In the genomic region with DNA sequence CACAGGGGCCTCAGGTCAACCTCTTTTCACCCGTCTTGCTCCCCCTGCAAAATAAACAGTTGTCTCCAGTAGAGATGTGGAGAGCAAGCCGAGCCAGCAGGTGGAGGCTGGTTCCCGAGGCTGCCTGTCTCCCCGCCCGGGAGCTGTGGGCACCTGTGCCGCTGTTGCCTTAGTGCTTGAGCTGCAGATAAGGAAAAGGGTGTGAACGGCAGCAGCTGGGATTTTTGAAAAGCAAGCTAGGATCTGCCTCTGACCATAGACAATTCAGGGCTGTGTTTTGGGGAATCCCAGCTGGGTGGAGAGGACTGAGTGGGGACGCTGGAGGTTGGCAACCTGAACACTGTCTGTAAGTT, we compare ENCODE assay signal across 15 cellular contexts. TPM values are rescaled to one million over a fixed set of nuclear protein-coding genes. Genes with fewer than 3 reads are reported as not detected.
DNase-seq lines count a peak whose midpoint lies in the region; ATAC-seq, FAIRE-seq and TF ChIP-seq lines count a peak whose summit lies in the region.
"Had no signal": no experiment of that assay in that cellular context is flagged by ENCODE, and none has a peak within 500 bp of the region (broad histone marks: within the 10 kb centered on the region; RNA-seq: fewer than 3 reads in every experiment).

No MANE protein-coding gene starts in this region.

- DNase-seq in DMS53 (lab: John Stamatoyannopoulos, UW) (peak; percentile 78), NCI-H146 treated with DMSO at 0.1 percent for 48 hours (lab: John Stamatoyannopoulos, UW; ENCODE audit: unreplicated experiment) (peak; percentile 56), WTC11 (ENCODE audit: low spot score) (no peak), frontal cortex (ENCODE audit: low spot score in 2 of 2) (no peak)
- DNase-seq in activated naive CD8-positive, alpha-beta T cell treated with anti-CD3 and anti-CD28 coated beads for 36 hours: no peak
- no peak for DNase-seq in activated T-cell treated with anti-CD3 and anti-CD28 coated beads, Interleukin-2, amount 50 U/mL, for 24 hours
- DNase-seq in stimulated activated naive CD8-positive, alpha-beta T cell treated with anti-CD3 and anti-CD28 coated beads, Interleukin-15, amount 100 ng/mL, for 72 hours: no peak
- DNase-seq: activated B cell treated with CpG ODN at 0.5 μM for 24 hours; activated CD8-positive, alpha-beta memory T cell treated with anti-CD3 and anti-CD28 coated beads, Interleukin-2, amount 50 U/mL, for 48 hours; foreskin melanocyte; NCI-H1930 had no signal

- H3K27me3 Mint-ChIP-seq in WTC11 (ENCODE audit: low read depth): no peaks in the 10 kb centered on the region
- H3K27me3 Mint-ChIP-seq in activated naive CD8-positive, alpha-beta T cell treated with anti-CD3 and anti-CD28 coated beads for 36 hours: no peaks in the 10 kb centered on the region
- H3K27me3 Mint-ChIP-seq in activated T-cell treated with anti-CD3 and anti-CD28 coated beads, Interleukin-2, amount 50 U/mL, for 24 hours: no peaks in the 10 kb centered on the region
- no peaks in the 10 kb centered on the region for H3K27me3 Mint-ChIP-seq in stimulated activated naive CD8-positive, alpha-beta T cell treated with anti-CD3 and anti-CD28 coated beads, Interleukin-15, amount 100 ng/mL, for 72 hours
- H3K27me3 Mint-ChIP-seq: activated B cell treated with CpG ODN at 0.5 μM for 24 hours had no signal

- CTCF ChIA-PET in WTC11 (lab: Charles Lee): interaction anchor here (0.6 to 5.3 kb wide), 4 partner anchors 15 to 373 kb away, joined by 3 to 29 read pairs (median 3); no protein-coding TSS in a partner anchor

- no peaks in the 10 kb centered on the region for H3K9me3 ChIP-seq in mucosa of rectum (ENCODE audit: control insufficient read depth in 2 of 2, low read length in 2 of 2)
- H3K9me3 ChIP-seq: neutrophil had no signal

- H3K4me3 Mint-ChIP-seq in WTC11: no peak overlapping the region
- no peak overlapping the region for H3K4me3 Mint-ChIP-seq in activated naive CD8-positive, alpha-beta T cell treated with anti-CD3 and anti-CD28 coated beads for 36 hours
- no peak overlapping the region for H3K4me3 Mint-ChIP-seq in activated T-cell treated with anti-CD3 and anti-CD28 coated beads, Interleukin-2, amount 50 U/mL, for 24 hours
- no peak overlapping the region for H3K4me3 Mint-ChIP-seq in stimulated activated naive CD8-positive, alpha-beta T cell treated with anti-CD3 and anti-CD28 coated beads, Interleukin-15, amount 100 ng/mL, for 72 hours
- H3K4me3 Mint-ChIP-seq: activated B cell treated with CpG ODN at 0.5 μM for 24 hours had no signal

- no peaks in the 10 kb centered on the region for H3K9me3 Mint-ChIP-seq in WTC11
- H3K9me3 Mint-ChIP-seq in activated naive CD8-positive, alpha-beta T cell treated with anti-CD3 and anti-CD28 coated beads for 36 hours: no peaks in the 10 kb centered on the region
- H3K9me3 Mint-ChIP-seq in activated T-cell treated with anti-CD3 and anti-CD28 coated beads, Interleukin-2, amount 50 U/mL, for 24 hours: no peaks in the 10 kb centered on the region
- H3K9me3 Mint-ChIP-seq in stimulated activated naive CD8-positive, alpha-beta T cell treated with anti-CD3 and anti-CD28 coated beads, Interleukin-15, amount 100 ng/mL, for 72 hours: no peaks in the 10 kb centered on the region
- H3K9me3 Mint-ChIP-seq: activated B cell treated with CpG ODN at 0.5 μM for 24 hours had no signal

- peak overlapping the region; percentile 63; the same call in 1 of the 2 replicates for H3K27ac Mint-ChIP-seq in WTC11
- H3K27ac Mint-ChIP-seq in activated naive CD8-positive, alpha-beta T cell treated with anti-CD3 and anti-CD28 coated beads for 36 hours: no peak overlapping the region
- H3K27ac Mint-ChIP-seq in activated T-cell treated with anti-CD3 and anti-CD28 coated beads, Interleukin-2, amount 50 U/mL, for 24 hours: no peak overlapping the region
- H3K27ac Mint-ChIP-seq in stimulated activated naive CD8-positive, alpha-beta T cell treated with anti-CD3 and anti-CD28 coated beads, Interleukin-15, amount 100 ng/mL, for 72 hours: no peak overlapping the region
- H3K27ac Mint-ChIP-seq: activated B cell treated with CpG ODN at 0.5 μM for 24 hours had no signal

- H3K27ac ChIP-seq in mucosa of rectum (ENCODE audit: low read depth in 2 of 2, low read length in 2 of 2): peak overlapping the region; percentile 59 to 68
- H3K27ac ChIP-seq: neutrophil had no signal

- no peak for FAIRE-seq in frontal cortex (lab: Jason Lieb, UNC)
- FAIRE-seq: GM18507 had no signal

- no peak for ATAC-seq in WTC11
- ATAC-seq in stimulated activated naive CD8-positive, alpha-beta T cell treated with anti-CD3 and anti-CD28 coated beads, Interleukin-15, amount 100 ng/mL, for 72 hours: no peak

- no peak for TF ChIP-seq CTCF in WTC11 (IDR thresholded peaks at IDR 0.05)

- peak overlapping the region in 1 of 2 donors; percentile 13 for H3K4me3 ChIP-seq in mucosa of rectum (ENCODE audit: low read length in 2 of 2)
- H3K4me3 ChIP-seq: dorsolateral prefrontal cortex had no signal

- POLR2A ChIA-PET in WTC11 (lab: Charles Lee): no interaction called here

- peaks cover 17 to 64% of the 10 kb centered on the region in 2 donors for H3K4me1 ChIP-seq in mucosa of rectum (ENCODE audit: control insufficient read depth in 2 of 2, insufficient read depth in 2 of 2, low read length in 2 of 2)

- no peaks in the 10 kb centered on the region for H3K36me3 Mint-ChIP-seq in WTC11
- no peaks in the 10 kb centered on the region for H3K36me3 Mint-ChIP-seq in activated naive CD8-positive, alpha-beta T cell treated with anti-CD3 and anti-CD28 coated beads for 36 hours
- no peaks in the 10 kb centered on the region for H3K36me3 Mint-ChIP-seq in activated T-cell treated with anti-CD3 and anti-CD28 coated beads, Interleukin-2, amount 50 U/mL, for 24 hours (ENCODE audit: low read depth)

- H3K36me3 ChIP-seq in mucosa of rectum (ENCODE audit: control insufficient read depth in 2 of 2, insufficient read depth in 2 of 2, low read length in 2 of 2): peaks cover 0 to 3% of the 10 kb centered on the region in 2 donors
- H3K36me3 ChIP-seq: neutrophil had no signal

- H3K4me1 Mint-ChIP-seq in WTC11: peaks cover 62% of the 10 kb centered on the region
- no peaks in the 10 kb centered on the region for H3K4me1 Mint-ChIP-seq in activated naive CD8-positive, alpha-beta T cell treated with anti-CD3 and anti-CD28 coated beads for 36 hours
- no peaks in the 10 kb centered on the region for H3K4me1 Mint-ChIP-seq in activated T-cell treated with anti-CD3 and anti-CD28 coated beads, Interleukin-2, amount 50 U/mL, for 24 hours (ENCODE audit: low read depth)
- no peaks in the 10 kb centered on the region for H3K4me1 Mint-ChIP-seq in stimulated activated naive CD8-positive, alpha-beta T cell treated with anti-CD3 and anti-CD28 coated beads, Interleukin-15, amount 100 ng/mL, for 72 hours
- H3K4me1 Mint-ChIP-seq: activated B cell treated with CpG ODN at 0.5 μM for 24 hours had no signal

- peak overlapping the region in 1 of 2 donors; percentile 1 for H3K9ac ChIP-seq in mucosa of rectum (ENCODE audit: low read depth in 1 of 2, low read length in 2 of 2)

- H3K27me3 ChIP-seq in mucosa of rectum (ENCODE audit: control insufficient read depth in 2 of 2, insufficient read depth in 2 of 2, low read length in 2 of 2): no peaks in the 10 kb centered on the region
- H3K27me3 ChIP-seq: dorsolateral prefrontal cortex had no signal

TF ChIP-seq in WTC11, 78 proteins besides CTCF, POLR2A, EP300 and RAD21 (continues in another document):
- TF ChIP-seq CREM (CRISPR knock-in tag; IDR thresholded peaks at IDR 0.05) (no peak), CREB1 (CRISPR knock-in tag; IDR thresholded peaks at IDR 0.05) (no peak), ESRRA (CRISPR knock-in tag; IDR thresholded peaks at IDR 0.05; ENCODE audit: borderline replicate concordance) (no peak), OVOL2 (CRISPR knock-in tag; IDR thresholded peaks at IDR 0.05; ENCODE audit: borderline replicate concordance) (no peak), ATF1 (CRISPR knock-in tag; IDR thresholded peaks at IDR 0.05) (no peak), ZNF423 (CRISPR knock-in tag; IDR thresholded peaks at IDR 0.05) (no peak), ETV6 (CRISPR knock-in tag; IDR thresholded peaks at IDR 0.05) (no peak)
- TF ChIP-seq, protein P1, sequence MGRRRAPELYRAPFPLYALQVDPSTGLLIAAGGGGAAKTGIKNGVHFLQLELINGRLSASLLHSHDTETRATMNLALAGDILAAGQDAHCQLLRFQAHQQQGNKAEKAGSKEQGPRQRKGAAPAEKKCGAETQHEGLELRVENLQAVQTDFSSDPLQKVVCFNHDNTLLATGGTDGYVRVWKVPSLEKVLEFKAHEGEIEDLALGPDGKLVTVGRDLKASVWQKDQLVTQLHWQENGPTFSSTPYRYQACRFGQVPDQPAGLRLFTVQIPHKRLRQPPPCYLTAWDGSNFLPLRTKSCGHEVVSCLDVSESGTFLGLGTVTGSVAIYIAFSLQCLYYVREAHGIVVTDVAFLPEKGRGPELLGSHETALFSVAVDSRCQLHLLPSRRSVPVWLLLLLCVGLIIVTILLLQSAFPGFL (CRISPR knock-in tag; IDR thresholded peaks at IDR 0.05; ENCODE audit: borderline replicate concordance): no peak
- TF ChIP-seq, protein P2, sequence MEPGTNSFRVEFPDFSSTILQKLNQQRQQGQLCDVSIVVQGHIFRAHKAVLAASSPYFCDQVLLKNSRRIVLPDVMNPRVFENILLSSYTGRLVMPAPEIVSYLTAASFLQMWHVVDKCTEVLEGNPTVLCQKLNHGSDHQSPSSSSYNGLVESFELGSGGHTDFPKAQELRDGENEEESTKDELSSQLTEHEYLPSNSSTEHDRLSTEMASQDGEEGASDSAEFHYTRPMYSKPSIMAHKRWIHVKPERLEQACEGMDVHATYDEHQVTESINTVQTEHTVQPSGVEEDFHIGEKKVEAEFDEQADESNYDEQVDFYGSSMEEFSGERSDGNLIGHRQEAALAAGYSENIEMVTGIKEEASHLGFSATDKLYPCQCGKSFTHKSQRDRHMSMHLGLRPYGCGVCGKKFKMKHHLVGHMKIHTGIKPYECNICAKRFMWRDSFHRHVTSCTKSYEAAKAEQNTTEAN (CRISPR knock-in tag; IDR thresholded peaks at IDR 0.05): no peak
- TF ChIP-seq, protein P3, sequence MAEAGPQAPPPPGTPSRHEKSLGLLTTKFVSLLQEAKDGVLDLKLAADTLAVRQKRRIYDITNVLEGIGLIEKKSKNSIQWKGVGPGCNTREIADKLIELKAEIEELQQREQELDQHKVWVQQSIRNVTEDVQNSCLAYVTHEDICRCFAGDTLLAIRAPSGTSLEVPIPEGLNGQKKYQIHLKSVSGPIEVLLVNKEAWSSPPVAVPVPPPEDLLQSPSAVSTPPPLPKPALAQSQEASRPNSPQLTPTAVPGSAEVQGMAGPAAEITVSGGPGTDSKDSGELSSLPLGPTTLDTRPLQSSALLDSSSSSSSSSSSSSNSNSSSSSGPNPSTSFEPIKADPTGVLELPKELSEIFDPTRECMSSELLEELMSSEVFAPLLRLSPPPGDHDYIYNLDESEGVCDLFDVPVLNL (CRISPR knock-in tag; IDR thresholded peaks at IDR 0.05; ENCODE audit: borderline replicate concordance, low read depth): no peak

RNA-seq across cellular contexts. Expression of gene WNK2, which starts 9.4 kb away (rescaled TPM):
- total RNA-seq in WTC11 (2021): 113 to 121 TPM (median 120 TPM) in 3 replicates
- under 1 TPM; 0.88 to 0.89 TPM for total RNA-seq in activated naive CD8-positive, alpha-beta T cell treated with anti-CD3 and anti-CD28 coated beads for 36 hours
- total RNA-seq in frontal cortex: 12.6 TPM

RNA-seq across cellular contexts. Expression of gene NINJ1, which starts 59.3 kb away (rescaled TPM):
- total RNA-seq in WTC11 (2021) (35.6 to 41.3 TPM (median 37.7 TPM) in 3 replicates), frontal cortex (2.9 TPM)
- total RNA-seq in activated naive CD8-positive, alpha-beta T cell treated with anti-CD3 and anti-CD28 coated beads for 36 hours: 10 to 100 TPM; 74.9 to 77.8 TPM

Comparison
In these comparisons a context has a peak if more than half of its experiments do, and no peak if none do; other contexts are left out.
1. DNase-seq: peak in DMS53 (single experiment) and NCI-H146 treated with DMSO at 0.1 percent for 48 hours (single experiment); none in WTC11 (single experiment), activated naive CD8-positive, alpha-beta T cell treated with anti-CD3 and anti-CD28 coated beads for 36 hours (single experiment), activated T-cell treated with anti-CD3 and anti-CD28 coated beads, Interleukin-2, amount 50 U/mL, for 24 hours (single experiment), stimulated activated naive CD8-positive, alpha-beta T cell treated with anti-CD3 and anti-CD28 coated beads, Interleukin-15, amount 100 ng/mL, for 72 hours (0 of 2) and frontal cortex (0 of 2).